ENCODE assay signal across 8 cellular contexts in genomic region chr2:9234680-9235387, GRCh38. TPM values are rescaled to one million over a fixed set of nuclear protein-coding genes. Genes with fewer than 3 reads are reported as not detected.
A peak's percentile ranks its signal among the peaks of the same experiment; 100 is the strongest.
DNase-seq lines count a peak whose midpoint lies in the region; ATAC-seq, FAIRE-seq and TF ChIP-seq lines count a peak whose summit lies in the region.

No MANE protein-coding gene starts in this region.

- ATAC-seq in K562 (peak; percentile 72), left colon (peak; percentile 64), GM19463 (IDR thresholded peaks at IDR 0.05; ENCODE audit: unreplicated experiment) (no peak)

- WGBS in K562 (ENCODE audit: insufficient coverage, low coverage, missing lambda C conversion rate): 23% methylated on average over 12 of the region's 12 CpGs

- H3K27me3 ChIP-seq in K562 (ENCODE audit: control insufficient read depth in 2 of 2, insufficient read depth in 2 of 2, low read length in 2 of 2): peaks cover 6 to 30% of the 10 kb centered on the region in 2 experiments
- no peaks in the 10 kb centered on the region for H3K27me3 ChIP-seq in tibial artery

- in situ Hi-C loops in K562 (cut with MboI): no loop called here

- no TSS peak for BruUV-seq in K562 (replicated peaks; lab: Mats Ljungman, UMichigan)

- TF ChIP-seq CTCF in K562 (IDR thresholded peaks at IDR 0.05 in 2 of 3, conservative IDR thresholded peaks at IDR 0.05 in 1 of 3; ENCODE audit: insufficient read depth in 2 of 3, low read depth in 1 of 3, low read length in 3 of 3): no peak
- TF ChIP-seq CTCF in tibial artery (IDR thresholded peaks at IDR 0.05): no peak

- H3K9me1 ChIP-seq in K562 (ENCODE audit: control insufficient read depth, insufficient read depth, low read length): no peaks in the 10 kb centered on the region

- H2AFZ ChIP-seq in K562 (ENCODE audit: low read depth, low read length): peak overlapping the region; percentile 42

- intact Hi-C loops in K562 (cut with micrococcal nuclease) (no loop called here), left colon (cut with DNase I, micrococcal nuclease) (no loop called here), tibial artery (cut with DNase I; ENCODE audit: low total_unique reads) (no loop called here)

- FAIRE-seq in K562 (lab: Jason Lieb, UNC): peak; percentile 63

- peak overlapping the region; percentile 59; the same call in 2 of the 3 replicates for H3K27ac ChIP-seq in K562 (ENCODE audit: extremely low read depth, low read depth, low read length)
- peak overlapping the region; percentile 70 to 76 for H3K27ac ChIP-seq in tibial artery

- H3K9me3 ChIP-seq in K562 (replicated peaks; ENCODE audit: control insufficient read depth, insufficient read depth, low read depth, low read length) (no peaks in the 10 kb centered on the region), tibial artery (no peaks in the 10 kb centered on the region)

- POLR2A ChIA-PET in K562 (lab: Yijun Ruan, JAX): interaction anchor here (0.6 to 2.8 kb wide), 5 partner anchors 10 to 374 kb away, joined by 3 to 9 read pairs (median 3); no protein-coding TSS in a partner anchor

- TF ChIP-seq EP300 in Ishikawa (IDR thresholded peaks at IDR 0.05; ENCODE audit: borderline replicate concordance) (peak; percentile 79), K562 (IDR thresholded peaks at IDR 0.05; ENCODE audit: low read length) (peak; percentile 64; the same call in 1 of the 2 replicates)

- no peak for TF ChIP-seq RAD21 in Ishikawa (IDR thresholded peaks at IDR 0.05; ENCODE audit: low read depth)
- no peak for TF ChIP-seq RAD21 in K562 (CRISPR knock-in tag; conservative IDR thresholded peaks at IDR 0.05 in 1 of 2, IDR thresholded peaks at IDR 0.05 in 1 of 2)

- H3K9ac ChIP-seq in K562 (ENCODE audit: insufficient read depth in 1 of 2, low read depth in 2 of 2, low read length in 2 of 2): 0 out of 4 replicates have a peak overlapping the region, but pooled peaks of 1 of the 2 experiments have one; percentile 27

- peaks cover 10% of the 10 kb centered on the region for H4K20me1 ChIP-seq in K562 (replicated peaks; ENCODE audit: control insufficient read depth, insufficient read depth, low read length)

- H3K4me3 ChIP-seq in K562 (no peak overlapping the region), tibial artery (peak overlapping the region; percentile 4 to 7)

- peak overlapping the region; percentile 28 for H3K4me2 ChIP-seq in K562 (ENCODE audit: insufficient read depth, low read length)

- no peak for TF ChIP-seq POLR2A in K562 (conservative IDR thresholded peaks at IDR 0.05)

- no peaks in the 10 kb centered on the region for H3K36me3 ChIP-seq in K562 (ENCODE audit: control insufficient read depth, insufficient read depth, low read length)
- H3K36me3 ChIP-seq in tibial artery: no peaks in the 10 kb centered on the region

- no peaks in the 10 kb centered on the region; the same call in 2 of the 3 replicates for H3K79me2 ChIP-seq in K562 (ENCODE audit: control insufficient read depth, insufficient read depth, low read length)

- CTCF ChIA-PET in K562 (lab: Yijun Ruan, JAX; ENCODE audit: low intra/inter-chr PET ratio): no interaction called here

- H3K4me1 ChIP-seq in K562 (replicated peaks in 1 of 2; ENCODE audit: control insufficient read depth in 2 of 2, insufficient read depth in 2 of 2, low read length in 2 of 2): peaks cover 8 to 26% of the 10 kb centered on the region in 2 experiments
- H3K4me1 ChIP-seq in tibial artery: peaks cover 0 to 99% (median 68%) of the 10 kb centered on the region in 4 donors

- DNase-seq in K562 (ENCODE audit: extremely low read depth in 1 of 4, low spot score in 3 of 4) (peak; percentile 34 to 61 (median 43)), left colon (no peak), tibial artery (no peak), NCI-H748 (lab: John Stamatoyannopoulos, UW; ENCODE audit: unreplicated experiment) (no peak), NCI-H146 treated with DMSO at 0.1 percent for 48 hours (lab: John Stamatoyannopoulos, UW; ENCODE audit: unreplicated experiment) (no peak), superior temporal gyrus (ENCODE audit: extremely low spot score) (no peak)

TF ChIP-seq in Ishikawa, 13 proteins besides CTCF, POLR2A, EP300 and RAD21 (continues in another document):
- TF ChIP-seq NFIC (IDR thresholded peaks at IDR 0.05): no peak
- TF ChIP-seq TCF12 (IDR thresholded peaks at IDR 0.05; ENCODE audit: low read depth): peak; percentile 59; the same call in 1 of the 2 replicates
- no peak for TF ChIP-seq YY1 (IDR thresholded peaks at IDR 0.05; ENCODE audit: low read depth)
- TF ChIP-seq CEBPB (IDR thresholded peaks at IDR 0.05): no peak
- TF ChIP-seq TEAD4 (IDR thresholded peaks at IDR 0.05): peak; percentile 70
- no peak; the same call in 1 of the 2 replicates for TF ChIP-seq CREB1 (IDR thresholded peaks at IDR 0.05; ENCODE audit: low read depth)
- TF ChIP-seq EGR1 (IDR thresholded peaks at IDR 0.05): no peak
- TF ChIP-seq MAX (IDR thresholded peaks at IDR 0.05): no peak
- no peak for TF ChIP-seq TAF1 (IDR thresholded peaks at IDR 0.05; ENCODE audit: low read depth)
- no peak for TF ChIP-seq ZBTB7A (IDR thresholded peaks at IDR 0.05; ENCODE audit: low read depth)
- no peak for TF ChIP-seq USF1 (IDR thresholded peaks at IDR 0.05)

TF ChIP-seq in K562, 482 proteins besides CTCF, POLR2A, EP300 and RAD21 (continues in another document):
- TF ChIP-seq KDM2B (CRISPR knock-in tag; IDR thresholded peaks at IDR 0.05) (no peak), ZKSCAN3 (CRISPR knock-in tag; IDR thresholded peaks at IDR 0.05) (no peak), BCOR (IDR thresholded peaks at IDR 0.05) (no peak), CREBBP (IDR thresholded peaks at IDR 0.05; ENCODE audit: low read depth, low read length) (no peak), TOE1 (IDR thresholded peaks at IDR 0.05; ENCODE audit: borderline replicate concordance) (no peak), TOE1 (CRISPR knock-in tag; IDR thresholded peaks at IDR 0.05; ENCODE audit: borderline replicate concordance, low read depth) (no peak), XRCC4 (IDR thresholded peaks at IDR 0.05; ENCODE audit: extremely low read depth, insufficient read depth, insufficient read length) (no peak), OTX1 (CRISPR knock-in tag; IDR thresholded peaks at IDR 0.05) (no peak), E2F8 (IDR thresholded peaks at IDR 0.05; ENCODE audit: low read depth, partially characterized antibody) (no peak), MTA3 (IDR thresholded peaks at IDR 0.05; ENCODE audit: borderline replicate concordance) (no peak), SRSF9 (IDR thresholded peaks at IDR 0.05; ENCODE audit: borderline replicate concordance, low read depth, low read length) (no peak), MAZ (CRISPR knock-in tag; conservative IDR thresholded peaks at IDR 0.05 in 1 of 2, IDR thresholded peaks at IDR 0.05 in 1 of 2) (no peak), ZFX (CRISPR knock-in tag; IDR thresholded peaks at IDR 0.05) (no peak)

RNA-seq across cellular contexts. Expression of gene ASAP2, which starts 28.2 kb away (rescaled TPM):
- total RNA-seq in K562 (2011; cell fraction: chromatin; rRNA removed; ENCODE audit: low replicate concordance): 10.7 and 26.2 TPM in 2 replicates
- total RNA-seq in K562 (2011; cell fraction: nucleolus; rRNA removed): 4.8 and 8.2 TPM in 2 replicates
- total RNA-seq in K562 (2011; cell fraction: nucleoplasm; rRNA removed): 11.8 and 12.5 TPM in 2 replicates
- total RNA-seq in K562 (2014; rRNA removed) (2.1 and 2.3 TPM in 2 replicates), K562 (2014; rRNA removed; fragmentation: Illumina TruSeq; extraction: Trizol) (3.0 and 3.1 TPM in 2 replicates), K562 (2015; rRNA removed; fragmentation: Illumina TruSeq; extraction: Trizol) (2.3 and 3.2 TPM in 2 replicates), K562 (2021) (4.3 and 5.5 TPM in 2 replicates), left colon (10 to 100 TPM; 63.8 to 71.0 TPM)
- polyA plus RNA-seq in K562 (2011; rRNA removed) (3.1 and 8.7 TPM in 2 replicates), K562 (2014; fragmentation: Illumina TruSeq; extraction: Trizol) (2.4 and 3.2 TPM in 2 replicates), K562 (2014; fragmentation: Nextera tagmentation; extraction: Ambion mirVana) (under 1 TPM; 0.06 to 0.07 TPM), K562 (2014; rRNA removed) (2.2 and 3.3 TPM in 2 replicates)
- 1.3 and 5.1 TPM in 2 replicates for polyA plus RNA-seq in K562 (2011; cell fraction: cytosol; rRNA removed)
- 5.7 and 20.6 TPM in 2 replicates for polyA plus RNA-seq in K562 (2011; cell fraction: nucleus; rRNA removed)
- 2.3 and 2.7 TPM in 2 replicates for polyA plus RNA-seq in K562 (2012)
- polyA minus RNA-seq in K562 (2011; rRNA and poly(A)+ RNA removed): 7.4 and 13.7 TPM in 2 replicates
- polyA minus RNA-seq in K562 (2011; cell fraction: cytosol; rRNA and poly(A)+ RNA removed): 2.7 and 4.9 TPM in 2 replicates
- polyA minus RNA-seq in K562 (2011; cell fraction: nucleus; rRNA and poly(A)+ RNA removed): 3.9 and 19.9 TPM in 2 replicates

Comparison
In these comparisons a context has a peak if more than half of its experiments do, and no peak if none do; other contexts are left out.
1. DNase-seq: peak in K562 (4 of 4); none in left colon (0 of 2), tibial artery (0 of 2), NCI-H748 (single experiment), NCI-H146 treated with DMSO at 0.1 percent for 48 hours (single experiment) and superior temporal gyrus (single experiment).